28 cellular contexts compared by ENCODE assay signal in the genomic region with DNA sequence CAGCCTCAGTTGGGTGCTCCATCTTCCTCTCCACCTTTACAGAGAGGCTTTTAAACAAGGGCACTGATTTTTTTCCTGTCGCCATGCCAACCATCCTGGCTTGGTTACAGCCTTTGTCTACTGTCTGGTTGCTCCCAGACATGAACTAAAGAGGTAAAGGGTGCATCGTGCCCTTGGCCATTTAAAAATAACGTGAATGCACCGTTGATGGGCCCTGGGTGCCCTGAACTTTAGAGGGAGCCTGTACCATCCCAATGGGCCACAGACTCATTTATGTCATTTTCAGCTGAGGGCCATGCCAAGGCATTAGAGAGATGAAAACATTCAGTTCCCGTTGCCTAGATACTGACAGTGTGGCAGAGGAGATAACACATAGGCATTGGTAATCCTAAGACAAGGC. TPM values are rescaled to one million over a fixed set of nuclear protein-coding genes. Genes with fewer than 3 reads are reported as not detected.
DNase-seq lines count a peak whose midpoint lies in the region; ATAC-seq and TF ChIP-seq lines count a peak whose summit lies in the region.
"Had no signal": no experiment of that assay in that cellular context is flagged by ENCODE, and none has a peak within 500 bp of the region (broad histone marks: within the 10 kb centered on the region; RNA-seq: fewer than 3 reads in every experiment).

No MANE protein-coding gene starts in this region.

- H3K9ac ChIP-seq in iPS-18a (ENCODE audit: low read length) = no peak overlapping the region

- ATAC-seq in upper lobe of right lung (no peak), gastrocnemius medialis (no peak)
- ATAC-seq: left ventricle myocardium superior; PC-3; stimulated activated naive CD8-positive, alpha-beta T cell treated with anti-CD3 and anti-CD28 coated beads, Interleukin-15, Interleukin-2, amounts not matched to agents 100 U/mL and 50 U/mL, for 24 hours had no signal

- intact Hi-C loops in upper lobe of right lung (cut with DNase I) (no loop called here), gastrocnemius medialis (cut with DNase I; ENCODE audit: low total_unique reads) (no loop called here)

- H3K27me3 ChIP-seq in iPS-18a (ENCODE audit: control insufficient read depth, insufficient read depth, low read length) = peaks cover 59% of the 10 kb centered on the region
- peaks cover 55% of the 10 kb centered on the region for H3K27me3 ChIP-seq in upper lobe of right lung
- H3K27me3 ChIP-seq in gastrocnemius medialis = peaks cover 37 to 47% (median 44%) of the 10 kb centered on the region in 3 donors

- H3K27ac ChIP-seq in iPS-18a (ENCODE audit: low read length) (no peak overlapping the region), upper lobe of right lung (no peak overlapping the region), gastrocnemius medialis (no peak overlapping the region)
- H3K27ac ChIP-seq: esophagus squamous epithelium, skin epidermis, tibial nerve had no signal

- TF ChIP-seq CTCF in upper lobe of right lung (IDR thresholded peaks at IDR 0.05) (no peak), gastrocnemius medialis (IDR thresholded peaks at IDR 0.05 in 4 of 5, conservative IDR thresholded peaks at IDR 0.05 in 1 of 5) (no peak)

- no peak for TF ChIP-seq POLR2A in gastrocnemius medialis (IDR thresholded peaks at IDR 0.05)

- in situ Hi-C loops in G401 (cut with HindIII; ENCODE audit: low sequenced_read_pairs) (no loop called here), gastrocnemius medialis (cut with MboI; ENCODE audit: low sequenced_read_pairs in 4 of 4) (no loop called here)

- H3K4me3 ChIP-seq in iPS-18a (ENCODE audit: low read length) (peak overlapping the region; percentile 62), upper lobe of right lung (no peak overlapping the region), gastrocnemius medialis (no peak overlapping the region)
- H3K4me3 ChIP-seq: mucosa of descending colon, skin epidermis had no signal

- H3K36me3 ChIP-seq in iPS-18a (ENCODE audit: control insufficient read depth, low read depth, low read length) (no peaks in the 10 kb centered on the region), upper lobe of right lung (no peaks in the 10 kb centered on the region), gastrocnemius medialis (no peaks in the 10 kb centered on the region)
- H3K36me3 ChIP-seq: esophagus squamous epithelium, tibial nerve had no signal

- DNase-seq in G401 (ENCODE audit: low spot score) (peak; percentile 89), NCI-H1417 (lab: John Stamatoyannopoulos, UW) (peak in 2 of 3 experiments; percentile 72 to 89), astrocyte of the hippocampus (ENCODE audit: low read depth, low spot score) (peak; percentile 3), upper lobe of right lung (no peak), gastrocnemius medialis (no peak)
- DNase-seq in stimulated activated naive CD4-positive, alpha-beta T cell treated with Interleukin-2 at 50 U/mL for 16 hours (lab: John Stamatoyannopoulos, UW) = no peak
- no peak for DNase-seq in activated CD4-positive, alpha-beta T cell treated with anti-CD3 and anti-CD28 coated beads, Interleukin-2, amount 50 U/mL, for 48 hours
- DNase-seq: activated CD4-positive, alpha-beta memory T cell treated with anti-CD3 and anti-CD28 coated beads for 36 hours; activated naive CD4-positive, alpha-beta T cell treated with Interleukin-2 at 50 U/mL for 16 hours; CD4-positive, alpha-beta T cell; central memory CD4-positive, alpha-beta T cell; effector CD8-positive, alpha-beta T cell; esophagus squamous epithelium; glutamatergic neuron; HCEC 1CT; Kasumi-1; left ventricle myocardium superior; mucosa of descending colon; NCI-H1105; PC-3; SIG-M5; stimulated activated naive CD8-positive, alpha-beta T cell treated with anti-CD3 and anti-CD28 coated beads, Interleukin-15, Interleukin-2, amounts not matched to agents 100 U/mL and 50 U/mL, for 24 hours; T-helper 2 cell had no signal

- no peaks in the 10 kb centered on the region for H3K4me1 ChIP-seq in iPS-18a (ENCODE audit: control insufficient read depth, low read depth, low read length)
- H3K4me1 ChIP-seq in upper lobe of right lung = peaks cover 9% of the 10 kb centered on the region
- no peaks in the 10 kb centered on the region for H3K4me1 ChIP-seq in gastrocnemius medialis

- H3K9me3 ChIP-seq in iPS-18a (ENCODE audit: control insufficient read depth, low read depth, low read length) = no peaks in the 10 kb centered on the region
- H3K9me3 ChIP-seq in upper lobe of right lung = no peaks in the 10 kb centered on the region
- no peaks in the 10 kb centered on the region for H3K9me3 ChIP-seq in gastrocnemius medialis
- H3K9me3 ChIP-seq: esophagus squamous epithelium, mucosa of descending colon, tibial nerve had no signal

RNA-seq across cellular contexts. Expression of gene TMC2, which starts 23.3 kb away (rescaled TPM):
- total RNA-seq in G401 (2014; rRNA removed; shearing (Covaris generic)) = not detected in 2 replicates
- 0.43 TPM for total RNA-seq in upper lobe of right lung
- under 1 TPM in 2 of 4 donors, not detected in 2; 0.10 TPM for total RNA-seq in gastrocnemius medialis
- total RNA-seq: activated CD4-positive, alpha-beta memory T cell treated with anti-CD3 and anti-CD28 coated beads for 36 hours; CD4-positive, alpha-beta T cell; neural crest cell; PC-3; pulmonary artery endothelial cell had no signal

RNA-seq across cellular contexts. Expression of gene ZNF343, which starts 50.9 kb away (rescaled TPM):
- total RNA-seq in G401 (2014; rRNA removed; shearing (Covaris generic)) = 7.6 and 11.3 TPM in 2 replicates
- total RNA-seq in upper lobe of right lung (8.3 TPM), gastrocnemius medialis (10 to 100 TPM in 3 of 4 donors, 1 to 10 TPM in 1; 6.1 to 14.3 (median 12.7) TPM)

Comparison
In these comparisons a context has a peak if more than half of its experiments do, and no peak if none do; other contexts are left out.
1. DNase-seq: peak in G401 (single experiment), NCI-H1417 (2 of 3) and astrocyte of the hippocampus (single experiment); none in upper lobe of right lung (single experiment), stimulated activated naive CD4-positive, alpha-beta T cell treated with Interleukin-2 at 50 U/mL for 16 hours (single experiment), activated CD4-positive, alpha-beta T cell treated with anti-CD3 and anti-CD28 coated beads, Interleukin-2, amount 50 U/mL, for 48 hours (0 of 2) and gastrocnemius medialis (0 of 2).